In the genomic region with DNA sequence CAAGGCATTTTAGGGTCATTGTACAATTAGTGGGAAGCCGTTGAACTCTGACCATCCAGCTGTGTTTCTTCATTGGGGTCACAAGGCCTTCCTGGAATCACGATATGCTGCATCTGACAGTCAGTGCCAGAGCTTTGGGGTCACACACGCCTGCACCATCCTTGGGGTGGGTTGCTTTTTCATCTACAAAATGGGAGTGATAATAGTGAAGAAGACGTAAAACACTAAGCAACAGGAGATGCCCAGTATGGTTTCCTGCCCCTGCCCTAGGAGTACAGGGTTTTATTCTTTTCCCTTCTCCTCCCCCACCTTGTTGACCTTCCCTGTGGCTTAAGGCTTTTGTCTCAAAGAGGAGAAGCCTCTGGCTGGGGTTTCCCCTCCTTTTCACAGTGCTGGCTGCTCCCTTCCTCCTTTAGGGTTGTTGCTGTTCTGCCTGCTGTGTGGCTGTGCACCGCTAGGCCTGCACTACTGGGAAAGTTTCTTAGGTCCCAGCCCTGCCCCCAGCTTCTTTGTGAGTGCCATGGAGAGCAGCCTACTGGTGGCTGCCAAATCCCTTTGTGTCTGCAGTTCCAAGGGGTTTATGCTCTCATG, we compare ENCODE assay signal across 1 cellular context.
TF ChIP-seq lines count a peak whose summit lies in the region.

No MANE protein-coding gene starts in this region.

TF ChIP-seq in K562, 482 proteins besides CTCF, POLR2A, EP300 and RAD21 (continued from another document):
- TF ChIP-seq ZKSCAN3 (CRISPR knock-in tag; IDR thresholded peaks at IDR 0.05) (no peak), KLF13 (tag; IDR thresholded peaks at IDR 0.05; ENCODE audit: borderline replicate concordance, low read depth) (no peak), CBX3 (IDR thresholded peaks at IDR 0.05; ENCODE audit: borderline replicate concordance in 1 of 2, low read length in 2 of 2) (no peak), ATF7 (IDR thresholded peaks at IDR 0.05) (no peak), SMAD1 (IDR thresholded peaks at IDR 0.05; ENCODE audit: low read depth, low read length, partially characterized antibody) (no peak), NCOA2 (IDR thresholded peaks at IDR 0.05; ENCODE audit: partially characterized antibody in 2 of 2) (no peak)
- TF ChIP-seq, protein P1, sequence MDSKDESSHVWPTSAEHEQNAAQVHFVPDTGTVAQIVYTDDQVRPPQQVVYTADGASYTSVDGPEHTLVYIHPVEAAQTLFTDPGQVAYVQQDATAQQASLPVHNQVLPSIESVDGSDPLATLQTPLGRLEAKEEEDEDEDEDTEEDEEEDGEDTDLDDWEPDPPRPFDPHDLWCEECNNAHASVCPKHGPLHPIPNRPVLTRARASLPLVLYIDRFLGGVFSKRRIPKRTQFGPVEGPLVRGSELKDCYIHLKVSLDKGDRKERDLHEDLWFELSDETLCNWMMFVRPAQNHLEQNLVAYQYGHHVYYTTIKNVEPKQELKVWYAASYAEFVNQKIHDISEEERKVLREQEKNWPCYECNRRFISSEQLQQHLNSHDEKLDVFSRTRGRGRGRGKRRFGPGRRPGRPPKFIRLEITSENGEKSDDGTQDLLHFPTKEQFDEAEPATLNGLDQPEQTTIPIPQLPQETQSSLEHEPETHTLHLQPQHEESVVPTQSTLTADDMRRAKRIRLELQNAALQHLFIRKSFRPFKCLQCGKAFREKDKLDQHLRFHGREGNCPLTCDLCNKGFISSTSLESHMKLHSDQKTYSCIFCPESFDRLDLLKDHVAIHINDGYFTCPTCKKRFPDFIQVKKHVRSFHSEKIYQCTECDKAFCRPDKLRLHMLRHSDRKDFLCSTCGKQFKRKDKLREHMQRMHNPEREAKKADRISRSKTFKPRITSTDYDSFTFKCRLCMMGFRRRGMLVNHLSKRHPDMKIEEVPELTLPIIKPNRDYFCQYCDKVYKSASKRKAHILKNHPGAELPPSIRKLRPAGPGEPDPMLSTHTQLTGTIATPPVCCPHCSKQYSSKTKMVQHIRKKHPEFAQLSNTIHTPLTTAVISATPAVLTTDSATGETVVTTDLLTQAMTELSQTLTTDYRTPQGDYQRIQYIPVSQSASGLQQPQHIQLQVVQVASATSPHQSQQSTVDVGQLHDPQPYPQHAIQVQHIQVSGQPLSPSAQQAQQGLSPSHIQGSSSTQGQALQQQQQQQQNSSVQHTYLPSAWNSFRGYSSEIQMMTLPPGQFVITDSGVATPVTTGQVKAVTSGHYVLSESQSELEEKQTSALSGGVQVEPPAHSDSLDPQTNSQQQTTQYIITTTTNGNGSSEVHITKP (IDR thresholded peaks at IDR 0.05; ENCODE audit: partially characterized antibody) = no peak
- TF ChIP-seq, protein P2, sequence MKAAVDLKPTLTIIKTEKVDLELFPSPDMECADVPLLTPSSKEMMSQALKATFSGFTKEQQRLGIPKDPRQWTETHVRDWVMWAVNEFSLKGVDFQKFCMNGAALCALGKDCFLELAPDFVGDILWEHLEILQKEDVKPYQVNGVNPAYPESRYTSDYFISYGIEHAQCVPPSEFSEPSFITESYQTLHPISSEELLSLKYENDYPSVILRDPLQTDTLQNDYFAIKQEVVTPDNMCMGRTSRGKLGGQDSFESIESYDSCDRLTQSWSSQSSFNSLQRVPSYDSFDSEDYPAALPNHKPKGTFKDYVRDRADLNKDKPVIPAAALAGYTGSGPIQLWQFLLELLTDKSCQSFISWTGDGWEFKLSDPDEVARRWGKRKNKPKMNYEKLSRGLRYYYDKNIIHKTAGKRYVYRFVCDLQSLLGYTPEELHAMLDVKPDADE (conservative IDR thresholded peaks at IDR 0.05; ENCODE audit: control insufficient read depth, low read depth, low read length) = no peak
